ENCODE assay signal across 18 cellular contexts in the genomic region with DNA sequence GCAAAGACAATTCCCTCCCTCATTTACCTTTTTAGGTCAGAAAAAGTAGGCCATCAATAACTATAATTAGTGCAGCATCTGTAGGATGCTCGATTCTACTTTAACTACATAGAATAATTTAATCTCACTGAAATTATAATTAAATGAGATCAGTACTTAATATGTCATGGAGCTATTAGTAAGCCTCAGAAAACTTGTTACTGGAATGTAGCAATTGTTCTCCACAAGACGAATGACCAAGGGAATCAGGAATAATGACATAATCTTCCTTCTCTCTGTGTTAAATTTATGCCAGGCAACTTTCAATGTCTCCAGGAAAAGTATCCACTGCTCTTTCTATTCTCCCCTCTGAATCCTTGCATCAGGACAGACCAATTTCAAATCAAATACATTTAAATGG. TPM values are rescaled to one million over a fixed set of nuclear protein-coding genes. Genes with fewer than 3 reads are reported as not detected.
DNase-seq lines count a peak whose midpoint lies in the region; ATAC-seq and TF ChIP-seq lines count a peak whose summit lies in the region.
"Had no signal": no experiment of that assay in that cellular context is flagged by ENCODE, and none has a peak within 500 bp of the region (broad histone marks: within the 10 kb centered on the region; RNA-seq: fewer than 3 reads in every experiment).

No MANE protein-coding gene starts in this region.

- no peaks in the 10 kb centered on the region for H4K20me1 ChIP-seq in KMS-11 (ENCODE audit: insufficient read depth)

- H3K27me3 ChIP-seq in KMS-11 (ENCODE audit: insufficient read depth, low read depth) (no peaks in the 10 kb centered on the region), body of pancreas (no peaks in the 10 kb centered on the region), stomach (no peaks in the 10 kb centered on the region)
- H3K27me3 ChIP-seq: neutrophil had no signal

- H3K27ac ChIP-seq in KMS-11 (no peak overlapping the region), body of pancreas (peak overlapping the region in 3 of 4 donors; percentile 25 to 78 (median 66)), stomach (peak overlapping the region in 3 of 5 donors; percentile 70 to 79 (median 70)), caudate nucleus (ENCODE audit: low read depth, low read length) (no peak overlapping the region)
- H3K27ac ChIP-seq: neutrophil had no signal

- H3K9ac ChIP-seq in KMS-11: no peak overlapping the region

- no peak overlapping the region for H3K4me3 ChIP-seq in KMS-11 (IDR thresholded peaks at IDR 0.05; ENCODE audit: insufficient read depth, low read depth, low read length)
- no peak overlapping the region for H3K4me3 ChIP-seq in body of pancreas
- no peak overlapping the region for H3K4me3 ChIP-seq in stomach
- H3K4me3 ChIP-seq: GM23338 had no signal

- ATAC-seq in body of pancreas (no peak), GM18870 (IDR thresholded peaks at IDR 0.05; ENCODE audit: unreplicated experiment) (no peak), omental fat pad (ENCODE audit: low FRiP score) (no peak), left colon (no peak)

- no peak for TF ChIP-seq EP300 in stomach (IDR thresholded peaks at IDR 0.05)

- TF ChIP-seq POLR2A in body of pancreas (IDR thresholded peaks at IDR 0.05): no peak
- no peak for TF ChIP-seq POLR2A in stomach (IDR thresholded peaks at IDR 0.05)

- DNase-seq in body of pancreas: no peak
- peak; percentile 8 for DNase-seq in kidney tubule cell (ENCODE audit: low spot score)
- DNase-seq in stomach: no peak
- no peak for DNase-seq in caudate nucleus (lab: John Stamatoyannopoulos, UW)
- DNase-seq in omental fat pad (ENCODE audit: low spot score): no peak
- no peak for DNase-seq in left colon
- DNase-seq: activated CD4-positive, alpha-beta T cell treated with anti-CD3 and anti-CD28 coated beads, Interleukin-2, amount 10 ng/mL, durations not matched to agents 7 days and 5 days; activated CD8-positive, alpha-beta memory T cell treated with anti-CD3 and anti-CD28 coated beads, Interleukin-2, amount 50 U/mL, for 48 hours; activated gamma-delta T cell; cerebellar nuclear complex; effector CD8-positive, alpha-beta T cell; kidney glomerular epithelial cell; NCI-H187 treated with DMSO at 0.1 percent for 48 hours; stimulated activated naive CD4-positive, alpha-beta T cell had no signal

- no peaks in the 10 kb centered on the region for H3K79me2 ChIP-seq in KMS-11 (ENCODE audit: insufficient read depth, low read depth)

- peak overlapping the region; percentile 68; the same call in 1 of the 2 replicates for H3K4me2 ChIP-seq in KMS-11
- H3K4me2 ChIP-seq: GM23338 had no signal

- H2AFZ ChIP-seq in KMS-11 (ENCODE audit: low read depth): no peak overlapping the region
- H2AFZ ChIP-seq: GM23338 had no signal

- intact Hi-C loops in body of pancreas (cut with DNase I): no loop called here
- intact Hi-C loops in stomach (cut with DNase I; ENCODE audit: low total_unique reads): loop anchor here (10.0 kb wide), 1 partner anchor 56 kb away; no protein-coding TSS in a partner anchor
- intact Hi-C loops in left colon (cut with DNase I, micrococcal nuclease): no loop called here

- H3K4me1 ChIP-seq in KMS-11 (ENCODE audit: low read depth, poor library complexity, severe bottlenecking) (peaks cover 36% of the 10 kb centered on the region), body of pancreas (peaks cover 43% of the 10 kb centered on the region), stomach (peaks cover 20 to 62% (median 37%) of the 10 kb centered on the region in 4 donors)

- no peak for TF ChIP-seq CTCF in KMS-11 (conservative IDR thresholded peaks at IDR 0.05; ENCODE audit: low read depth, low read length)
- TF ChIP-seq CTCF in body of pancreas (IDR thresholded peaks at IDR 0.05): no peak
- no peak for TF ChIP-seq CTCF in stomach (IDR thresholded peaks at IDR 0.05)
- TF ChIP-seq CTCF in omental fat pad (IDR thresholded peaks at IDR 0.05): no peak

- H3K9me3 ChIP-seq in body of pancreas (no peaks in the 10 kb centered on the region), stomach (no peaks in the 10 kb centered on the region)
- H3K9me3 ChIP-seq: neutrophil had no signal

- WGBS in body of pancreas, 2 donors: 54 to 59% methylated on average over 2 of the region's 2 CpGs
- 56 to 67% (median 61%) methylated on average over 2 of the region's 2 CpGs for WGBS in stomach, 5 donors

- H3K36me3 ChIP-seq in KMS-11 (ENCODE audit: insufficient read depth) (no peaks in the 10 kb centered on the region), body of pancreas (replicated peaks in 1 of 2; ENCODE audit: insufficient read depth in 1 of 2, low read depth in 2 of 2) (no peaks in the 10 kb centered on the region), stomach (no peaks in the 10 kb centered on the region)
- H3K36me3 ChIP-seq: neutrophil had no signal

RNA-seq across cellular contexts. Expression of a gene that starts 34.1 kb away (rescaled TPM):
- total RNA-seq in body of pancreas: 10 to 100 TPM; 23.4 to 48.8 TPM
- total RNA-seq in stomach: 100 to 1,000 TPM in 2 of 5 donors, 10 to 100 TPM in 3; 11.0 to 201 (median 40.2) TPM
- 10 to 100 TPM; 20.7 to 38.5 (median 28.1) TPM for polyA plus RNA-seq in stomach
- 100 to 1,000 TPM in 1 of 4 donors, 10 to 100 TPM in 3; 54.2 to 117 (median 90.5) TPM for total RNA-seq in omental fat pad
- total RNA-seq in left colon: 10 to 100 TPM; 20.4 to 27.5 TPM

RNA-seq across cellular contexts. Expression of a gene that starts 34.7 kb away (rescaled TPM):
- total RNA-seq in body of pancreas (10 to 100 TPM; 10.1 to 50.1 TPM), stomach (10 to 100 TPM in 4 of 5 donors, not detected in 1; 13.8 to 63.6 (median 29.4) TPM), omental fat pad (10 to 100 TPM in 3 of 4 donors, 1 to 10 TPM in 1; 7.8 to 25.6 (median 19.6) TPM), left colon (10 to 100 TPM in 1 of 2 donors, 1 to 10 TPM in 1; 7.7 to 11.2 TPM)
- polyA plus RNA-seq in stomach: 10 to 100 TPM in 1 of 3 donors, 1 to 10 TPM in 2; 4.5 to 10.3 (median 6.1) TPM

Comparison
In these comparisons a context has a peak if more than half of its experiments do, and no peak if none do; other contexts are left out.
1. H3K27ac ChIP-seq: peak in body of pancreas (3 of 4) and stomach (3 of 5); none in KMS-11 (single experiment) and caudate nucleus (single experiment).